In genomic region chrX:126165721-126166401, GRCh38 we compare ENCODE assay signal across 10 cellular contexts. TPM values are rescaled to one million over a fixed set of nuclear protein-coding genes. Genes with fewer than 3 reads are reported as not detected.
DNase-seq lines count a peak whose midpoint lies in the region; ATAC-seq and TF ChIP-seq lines count a peak whose summit lies in the region.
"Had no signal": no experiment of that assay in that cellular context is flagged by ENCODE, and none has a peak within 500 bp of the region (broad histone marks: within the 10 kb centered on the region; RNA-seq: fewer than 3 reads in every experiment).

Gene DCAF12L2, minus strand, starts transcription at chrX:126166289. Its CDS starts 365 bp downstream, at chrX:126165924.

- TF ChIP-seq EP300 in suprapubic skin (IDR thresholded peaks at IDR 0.05) = no peak

- peak; percentile 3 for DNase-seq in activated CD4-positive, alpha-beta T cell treated with anti-CD3 and anti-CD28 coated beads for 48 hours
- no peak for DNase-seq in activated CD4-positive, alpha-beta T cell treated with anti-CD3 and anti-CD28 coated beads, Interleukin-2, amount 50 U/mL, for 4 hours
- DNase-seq in astrocyte of the hippocampus (ENCODE audit: low read depth, low spot score) (peak; percentile 39), islet precursor cell (peak; percentile 58), suprapubic skin (ENCODE audit: low spot score in 2 of 2) (no peak), GDM1 (lab: John Stamatoyannopoulos, UW) (no peak)
- DNase-seq: OCI-M1 had no signal

- no peaks in the 10 kb centered on the region for H3K4me1 ChIP-seq in suprapubic skin

- ATAC-seq in GM18861 (IDR thresholded peaks at IDR 0.05; ENCODE audit: unreplicated experiment) (no peak), HG03135 (IDR thresholded peaks at IDR 0.05; ENCODE audit: unreplicated experiment) (no peak)

- no peaks in the 10 kb centered on the region for H3K36me3 ChIP-seq in suprapubic skin

- peak within 1 kb of the TSS; percentile 45 for H3K4me3 ChIP-seq in suprapubic skin

- 56% methylated on average over 75 of the region's 87 CpGs for WGBS in suprapubic skin

- TF ChIP-seq CTCF in suprapubic skin (IDR thresholded peaks at IDR 0.05) = no peak

- H3K27me3 ChIP-seq in suprapubic skin = no peaks in the 10 kb centered on the region

- no peak for TF ChIP-seq POLR2A in suprapubic skin (IDR thresholded peaks at IDR 0.05)

- H3K27ac ChIP-seq in suprapubic skin = no peak within 1 kb of the TSS
- H3K27ac ChIP-seq: C4-2B had no signal

- no peaks in the 10 kb centered on the region for H3K9me3 ChIP-seq in suprapubic skin

RNA-seq across cellular contexts. Expression of gene DCAF12L2, which starts in this region (rescaled TPM):
- total RNA-seq in suprapubic skin = not detected

Comparison
In these comparisons a context has a peak if more than half of its experiments do, and no peak if none do; other contexts are left out.
1. DNase-seq: peak in activated CD4-positive, alpha-beta T cell treated with anti-CD3 and anti-CD28 coated beads for 48 hours (single experiment), astrocyte of the hippocampus (single experiment) and islet precursor cell (single experiment); none in activated CD4-positive, alpha-beta T cell treated with anti-CD3 and anti-CD28 coated beads, Interleukin-2, amount 50 U/mL, for 4 hours (0 of 2), suprapubic skin (0 of 2) and GDM1 (single experiment).